21 cellular contexts compared by ENCODE assay signal in the genomic region with DNA sequence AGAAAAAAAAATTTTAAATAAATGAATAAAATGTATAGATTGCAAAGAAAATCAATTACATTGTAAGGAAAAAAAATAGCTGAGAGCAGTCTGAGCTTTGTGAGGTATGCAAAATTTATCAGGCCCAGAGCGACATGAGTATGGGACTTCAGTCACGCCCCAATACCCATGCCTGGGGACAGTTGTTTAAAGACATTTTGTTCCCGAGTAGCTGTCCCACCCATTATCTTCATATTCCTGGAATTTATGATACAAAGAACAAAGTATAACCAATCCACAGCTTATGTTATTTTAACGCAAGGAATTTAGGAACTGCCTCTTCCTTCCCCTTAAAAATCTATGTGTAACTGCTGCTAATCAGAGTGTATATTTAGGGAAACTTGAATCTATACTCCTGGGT. TPM values are rescaled to one million over a fixed set of nuclear protein-coding genes. Genes with fewer than 3 reads are reported as not detected.
DNase-seq lines count a peak whose midpoint lies in the region; ATAC-seq, FAIRE-seq and TF ChIP-seq lines count a peak whose summit lies in the region.
"Had no signal": no experiment of that assay in that cellular context is flagged by ENCODE, and none has a peak within 500 bp of the region (broad histone marks: within the 10 kb centered on the region; RNA-seq: fewer than 3 reads in every experiment).

No MANE protein-coding gene starts in this region.

- CTCF ChIA-PET in CD4-positive, alpha-beta T cell (lab: Charles Lee) = no interaction called here
- CTCF ChIA-PET in K562 (lab: Yijun Ruan, JAX; ENCODE audit: low intra/inter-chr PET ratio) = no interaction called here

- H3K27me3 ChIP-seq in CD4-positive, alpha-beta T cell (ENCODE audit: control insufficient read depth, insufficient read depth, low read length) = no peaks in the 10 kb centered on the region
- H3K27me3 ChIP-seq in K562 (ENCODE audit: control insufficient read depth in 2 of 2, insufficient read depth in 2 of 2, low read length in 2 of 2) = no peaks in the 10 kb centered on the region; a peak in 1 of 5 replicates
- H3K27me3 ChIP-seq in lower lobe of right lung (ENCODE audit: low read depth) = no peaks in the 10 kb centered on the region
- no peaks in the 10 kb centered on the region for H3K27me3 ChIP-seq in small intestine (ENCODE audit: control insufficient read depth in 2 of 2, insufficient read depth in 2 of 2, low read length in 2 of 2)
- H3K27me3 ChIP-seq in GM23338 (ENCODE audit: insufficient read depth) = no peaks in the 10 kb centered on the region
- H3K27me3 ChIP-seq: MG63 had no signal

- no peaks in the 10 kb centered on the region for H3K27me3 Mint-ChIP-seq in CD4-positive, alpha-beta T cell
- peaks cover 8% of the 10 kb centered on the region for H3K27me3 Mint-ChIP-seq in GM23338 (ENCODE audit: insufficient read depth, low read depth, poor library complexity)

- intact Hi-C loops in CD4-positive, alpha-beta T cell (cut with DNase I, micrococcal nuclease) = no loop called here
- intact Hi-C loops in K562 (cut with micrococcal nuclease) (no loop called here), lower lobe of right lung (cut with DNase I) (no loop called here)

- H3K4me2 ChIP-seq in K562 (ENCODE audit: insufficient read depth, low read length) (no peak overlapping the region), GM23338 (no peak overlapping the region)

- H3K4me3 Mint-ChIP-seq in CD4-positive, alpha-beta T cell = peak overlapping the region; percentile 44
- no peak overlapping the region; the same call in 2 of the 3 replicates for H3K4me3 Mint-ChIP-seq in GM23338

- POLR2A ChIA-PET in CD4-positive, alpha-beta T cell (lab: Charles Lee) = no interaction called here
- POLR2A ChIA-PET in K562 (lab: Yijun Ruan, JAX) = no interaction called here

- H3K36me3 Mint-ChIP-seq in CD4-positive, alpha-beta T cell (ENCODE audit: low read depth) = peaks cover 4% of the 10 kb centered on the region
- H3K36me3 Mint-ChIP-seq in GM23338 (ENCODE audit: low read depth) = peaks cover 3% of the 10 kb centered on the region; the same call in 1 of the 3 replicates
- H3K36me3 Mint-ChIP-seq: CD4-positive, alpha-beta memory T cell had no signal

- FAIRE-seq in K562 (lab: Jason Lieb, UNC) = no peak
- no peak for FAIRE-seq in small intestine (lab: Jason Lieb, UNC)
- FAIRE-seq: H1 had no signal

- in situ Hi-C loops in K562 (cut with MboI) = no loop called here

- TF ChIP-seq CTCF in CD4-positive, alpha-beta T cell (IDR thresholded peaks at IDR 0.05) = no peak
- TF ChIP-seq CTCF in K562 (IDR thresholded peaks at IDR 0.05 in 2 of 3, conservative IDR thresholded peaks at IDR 0.05 in 1 of 3; ENCODE audit: insufficient read depth in 2 of 3, low read depth in 1 of 3, low read length in 3 of 3) = no peak
- TF ChIP-seq CTCF in lower lobe of right lung (IDR thresholded peaks at IDR 0.05) = no peak
- no peak for TF ChIP-seq CTCF in GM23338 (conservative IDR thresholded peaks at IDR 0.05; ENCODE audit: low read depth in 2 of 2)

- H3K27ac ChIP-seq in CD4-positive, alpha-beta T cell (ENCODE audit: low read depth, low read length) = no peak overlapping the region
- H3K27ac ChIP-seq in K562 (ENCODE audit: extremely low read depth, low read depth, low read length) (no peak overlapping the region), lower lobe of right lung (peak overlapping the region; percentile 97), small intestine (ENCODE audit: low read depth in 1 of 2, low read length in 1 of 2) (no peak overlapping the region), GM23338 (ENCODE audit: low read depth) (no peak overlapping the region)

- H3K9me3 ChIP-seq in CD4-positive, alpha-beta T cell (ENCODE audit: control insufficient read depth, low read length) = no peaks in the 10 kb centered on the region
- H3K9me3 ChIP-seq in K562 (replicated peaks; ENCODE audit: control insufficient read depth, insufficient read depth, low read depth, low read length) = no peaks in the 10 kb centered on the region
- no peaks in the 10 kb centered on the region for H3K9me3 ChIP-seq in lower lobe of right lung
- no peaks in the 10 kb centered on the region for H3K9me3 ChIP-seq in small intestine (ENCODE audit: control insufficient read depth, low read depth)
- H3K9me3 ChIP-seq: MG63 had no signal

- no peaks in the 10 kb centered on the region for H3K9me3 Mint-ChIP-seq in CD4-positive, alpha-beta T cell
- no peaks in the 10 kb centered on the region for H3K9me3 Mint-ChIP-seq in GM23338
- H3K9me3 Mint-ChIP-seq: CD4-positive, alpha-beta memory T cell had no signal

- no peaks in the 10 kb centered on the region for H3K9me1 ChIP-seq in K562 (ENCODE audit: control insufficient read depth, insufficient read depth, low read length)

- no peak overlapping the region for H3K27ac Mint-ChIP-seq in CD4-positive, alpha-beta T cell
- no peak overlapping the region for H3K27ac Mint-ChIP-seq in GM23338

- no peak for ATAC-seq in CD4-positive, alpha-beta T cell (ENCODE audit: poor library complexity)
- ATAC-seq in K562 (no peak), lower lobe of right lung (no peak), GM23338 (no peak)

- no peak for TF ChIP-seq EP300 in K562 (IDR thresholded peaks at IDR 0.05; ENCODE audit: low read length)

- TF ChIP-seq RAD21 in K562 (CRISPR knock-in tag; conservative IDR thresholded peaks at IDR 0.05 in 1 of 2, IDR thresholded peaks at IDR 0.05 in 1 of 2) = no peak

- H3K9ac ChIP-seq in K562 (ENCODE audit: insufficient read depth in 1 of 2, low read depth in 2 of 2, low read length in 2 of 2) = no peak overlapping the region

- no peak for DNase-seq in CD4-positive, alpha-beta T cell
- DNase-seq in K562 (ENCODE audit: extremely low read depth in 1 of 4, low spot score in 3 of 4) (no peak), lower lobe of right lung (no peak), small intestine (peak; percentile 67), LoVo (ENCODE audit: low spot score) (no peak), GM23338 (ENCODE audit: low spot score) (no peak), DMS153 (lab: John Stamatoyannopoulos, UW) (no peak)
- DNase-seq in activated CD4-positive, alpha-beta T cell treated with anti-CD3 and anti-CD28 coated beads, Interleukin-2, amount 50 U/mL, for 48 hours = no peak
- DNase-seq: ACHN; AML-193; CD4-positive, alpha-beta memory T cell; DMS79; KG1; MG63; NCI-H1092 treated with DMSO at 0.1 percent for 48 hours; NCI-H1694 treated with DMSO at 0.1 percent for 48 hours; NCI-H2107; NCI-H2227 treated with DMSO at 0.1 percent for 48 hours; RPMI8226; SIG-M5 had no signal

- peaks cover 10% of the 10 kb centered on the region for H3K4me1 Mint-ChIP-seq in CD4-positive, alpha-beta T cell (ENCODE audit: low read depth)
- H3K4me1 Mint-ChIP-seq in GM23338 = peaks cover 5% of the 10 kb centered on the region

- no peak for TF ChIP-seq POLR2A in K562 (conservative IDR thresholded peaks at IDR 0.05)

- H3K4me3 ChIP-seq in K562 (no peak overlapping the region), lower lobe of right lung (no peak overlapping the region), small intestine (ENCODE audit: low read depth in 1 of 2, low read length in 2 of 2) (no peak overlapping the region), GM23338 (no peak overlapping the region)
- H3K4me3 ChIP-seq: MG63 had no signal

- no TSS peak for BruUV-seq in K562 (replicated peaks; lab: Mats Ljungman, UMichigan)

- H2AFZ ChIP-seq in K562 (ENCODE audit: low read depth, low read length) (peak overlapping the region; percentile 57), GM23338 (no peak overlapping the region)

- WGBS in K562 (ENCODE audit: insufficient coverage, low coverage, missing lambda C conversion rate) = 43% methylated on average over 4 of the region's 4 CpGs
- 52 to 68% (median 67%) methylated on average over 4 of the region's 4 CpGs for WGBS in small intestine, 3 donors

- H3K79me2 ChIP-seq in K562 (ENCODE audit: control insufficient read depth, insufficient read depth, low read length) = peaks cover 9% of the 10 kb centered on the region
- peaks cover 15% of the 10 kb centered on the region for H3K79me2 ChIP-seq in GM23338 (replicated peaks; ENCODE audit: insufficient read depth)

- H3K9me2 ChIP-seq in GM23338 (ENCODE audit: insufficient read depth) = peaks cover 4% of the 10 kb centered on the region; the same call in 1 of the 2 replicates

- no peaks in the 10 kb centered on the region; the same call in 2 of the 3 replicates for H3K36me3 ChIP-seq in K562 (ENCODE audit: control insufficient read depth, insufficient read depth, low read length)
- no peaks in the 10 kb centered on the region for H3K36me3 ChIP-seq in lower lobe of right lung
- H3K36me3 ChIP-seq in small intestine (ENCODE audit: control insufficient read depth in 2 of 2, insufficient read depth in 2 of 2, low read length in 2 of 2) = no peaks in the 10 kb centered on the region
- H3K36me3 ChIP-seq in GM23338 (ENCODE audit: insufficient read depth) = no peaks in the 10 kb centered on the region
- H3K36me3 ChIP-seq: MG63 had no signal

- peaks cover 9 to 10% of the 10 kb centered on the region in 2 experiments; a peak in 4 of 5 replicates for H3K4me1 ChIP-seq in K562 (replicated peaks in 1 of 2; ENCODE audit: control insufficient read depth in 2 of 2, insufficient read depth in 2 of 2, low read length in 2 of 2)
- peaks cover 42% of the 10 kb centered on the region for H3K4me1 ChIP-seq in lower lobe of right lung
- H3K4me1 ChIP-seq in small intestine (ENCODE audit: control insufficient read depth in 2 of 2, insufficient read depth in 1 of 2, low read depth in 1 of 2, low read length in 1 of 2) = peaks cover 5 to 8% of the 10 kb centered on the region in 2 donors
- H3K4me1 ChIP-seq in GM23338 (ENCODE audit: insufficient read depth) = no peaks in the 10 kb centered on the region

- no peaks in the 10 kb centered on the region for H3F3A ChIP-seq in GM23338 (replicated peaks; ENCODE audit: low read depth)

- H4K20me1 ChIP-seq in K562 (replicated peaks; ENCODE audit: control insufficient read depth, insufficient read depth, low read length) (no peaks in the 10 kb centered on the region), GM23338 (replicated peaks; ENCODE audit: insufficient read depth) (no peaks in the 10 kb centered on the region)

RNA-seq across cellular contexts. Expression of gene PON2, which starts 1.6 kb away (rescaled TPM):
- total RNA-seq in CD4-positive, alpha-beta T cell = 1 to 10 TPM; 5.4 to 6.7 TPM
- 26.9 and 76.6 TPM in 2 replicates for total RNA-seq in K562 (2011; cell fraction: chromatin; rRNA removed; ENCODE audit: low replicate concordance)
- 18.2 and 21.1 TPM in 2 replicates for total RNA-seq in K562 (2011; cell fraction: nucleolus; rRNA removed)
- 48.1 and 70.0 TPM in 2 replicates for total RNA-seq in K562 (2011; cell fraction: nucleoplasm; rRNA removed)
- total RNA-seq in K562 (2014; rRNA removed) (15.8 and 15.9 TPM in 2 replicates), K562 (2014; rRNA removed; fragmentation: Illumina TruSeq; extraction: Trizol) (21.4 and 21.9 TPM in 2 replicates), K562 (2015; rRNA removed; fragmentation: Illumina TruSeq; extraction: Trizol) (23.8 and 29.3 TPM in 2 replicates), K562 (2021) (14.6 and 16.7 TPM in 2 replicates), lower lobe of right lung (168 TPM)
- polyA plus RNA-seq in K562 (2011; rRNA removed) (13.0 and 30.1 TPM in 2 replicates), K562 (2014; fragmentation: Illumina TruSeq; extraction: Trizol) (19.4 and 23.7 TPM in 2 replicates), K562 (2014; fragmentation: Nextera tagmentation; extraction: Ambion mirVana) (10 to 100 TPM in 1 of 2 experiments, 1 to 10 TPM in 1; 8.5 to 10.4 TPM), K562 (2014; rRNA removed) (21.5 and 25.1 TPM in 2 replicates), small intestine (100 to 1,000 TPM in 1 of 3 donors, 10 to 100 TPM in 2; 51.6 to 117 (median 70.3) TPM), GM23338 (2016; fragmentation: Nextera tagmentation; extraction: Ambion mirVana) (29.3 and 42.4 TPM in 2 replicates)
- polyA plus RNA-seq in K562 (2011; cell fraction: cytosol; rRNA removed) = 7.5 and 8.6 TPM in 2 replicates
- polyA plus RNA-seq in K562 (2011; cell fraction: nucleus; rRNA removed) = 22.3 and 43.1 TPM in 2 replicates
- 13.0 and 16.1 TPM in 2 replicates for polyA plus RNA-seq in K562 (2012)
- 6.0 and 18.4 TPM in 2 replicates for polyA minus RNA-seq in K562 (2011; rRNA and poly(A)+ RNA removed)
- polyA minus RNA-seq in K562 (2011; cell fraction: cytosol; rRNA and poly(A)+ RNA removed) = 3.2 and 10.2 TPM in 2 replicates
- polyA minus RNA-seq in K562 (2011; cell fraction: nucleus; rRNA and poly(A)+ RNA removed) = 9.7 and 24.1 TPM in 2 replicates
- total RNA-seq in GM23338 (2014; rRNA removed; shearing (Covaris generic)) = 30.8 and 39.4 TPM in 2 replicates

RNA-seq across cellular contexts. Expression of gene PON3, which starts 40.2 kb away (rescaled TPM):
- not detected for total RNA-seq in CD4-positive, alpha-beta T cell
- total RNA-seq in K562 (2011; cell fraction: chromatin; rRNA removed; ENCODE audit: low replicate concordance) = not detected in 2 replicates
- 0.39 TPM in 1 of 2 replicates, not detected in the other for total RNA-seq in K562 (2011; cell fraction: nucleolus; rRNA removed)
- total RNA-seq in K562 (2011; cell fraction: nucleoplasm; rRNA removed) = not detected in 2 replicates
- not detected in 2 replicates for total RNA-seq in K562 (2014; rRNA removed)
- total RNA-seq in K562 (2014; rRNA removed; fragmentation: Illumina TruSeq; extraction: Trizol) = not detected in 2 replicates
- 0.18 TPM in 1 of 2 replicates, not detected in the other for total RNA-seq in K562 (2015; rRNA removed; fragmentation: Illumina TruSeq; extraction: Trizol)
- not detected in 2 replicates for total RNA-seq in K562 (2021)
- polyA plus RNA-seq in K562 (2011; rRNA removed) = 0.38 TPM in 1 of 2 replicates, not detected in the other
- not detected in 2 replicates for polyA plus RNA-seq in K562 (2011; cell fraction: cytosol; rRNA removed)
- not detected in 2 replicates for polyA plus RNA-seq in K562 (2011; cell fraction: nucleus; rRNA removed)
- polyA plus RNA-seq in K562 (2012) = 0.08 TPM in 1 of 2 replicates, not detected in the other
- polyA plus RNA-seq in K562 (2014; fragmentation: Illumina TruSeq; extraction: Trizol) = not detected in 2 replicates
- polyA plus RNA-seq in K562 (2014; fragmentation: Nextera tagmentation; extraction: Ambion mirVana) = under 1 TPM in 1 of 2 experiments, not detected in 1; 0.15 TPM
- not detected in 2 replicates for polyA plus RNA-seq in K562 (2014; rRNA removed)
- polyA minus RNA-seq in K562 (2011; rRNA and poly(A)+ RNA removed) = 0.21 TPM in 1 of 2 replicates, not detected in the other
- polyA minus RNA-seq in K562 (2011; cell fraction: cytosol; rRNA and poly(A)+ RNA removed) = not detected in 2 replicates
- polyA minus RNA-seq in K562 (2011; cell fraction: nucleus; rRNA and poly(A)+ RNA removed) = 0.11 and 0.13 TPM in 2 replicates
- total RNA-seq in lower lobe of right lung = 25.6 TPM
- polyA plus RNA-seq in small intestine = 1 to 10 TPM; 2.4 to 8.5 (median 4.9) TPM
- 1.6 and 2.5 TPM in 2 replicates for total RNA-seq in GM23338 (2014; rRNA removed; shearing (Covaris generic))
- polyA plus RNA-seq in GM23338 (2016; fragmentation: Nextera tagmentation; extraction: Ambion mirVana) = 1.4 and 1.6 TPM in 2 replicates
- total RNA-seq: CD4-positive, alpha-beta memory T cell; H1 had no signal
- polyA plus RNA-seq: CD4-positive, alpha-beta memory T cell; H1 had no signal

RNA-seq across cellular contexts. Expression of gene ASB4, which starts 49.3 kb away (rescaled TPM):
- not detected for total RNA-seq in CD4-positive, alpha-beta T cell
- total RNA-seq in K562 (2011; cell fraction: chromatin; rRNA removed; ENCODE audit: low replicate concordance) = not detected in 2 replicates
- total RNA-seq in K562 (2011; cell fraction: nucleolus; rRNA removed) = not detected in 2 replicates
- not detected in 2 replicates for total RNA-seq in K562 (2011; cell fraction: nucleoplasm; rRNA removed)
- total RNA-seq in K562 (2014; rRNA removed) (not detected in 2 replicates), K562 (2014; rRNA removed; fragmentation: Illumina TruSeq; extraction: Trizol) (not detected in 2 replicates), K562 (2015; rRNA removed; fragmentation: Illumina TruSeq; extraction: Trizol) (0.07 and 0.08 TPM in 2 replicates), K562 (2021) (not detected in 2 replicates), lower lobe of right lung (0.50 TPM)
- polyA plus RNA-seq in K562 (2011; rRNA removed) (0.03 TPM in 1 of 2 replicates, not detected in the other), K562 (2014; fragmentation: Illumina TruSeq; extraction: Trizol) (not detected in 2 replicates), K562 (2014; fragmentation: Nextera tagmentation; extraction: Ambion mirVana) (not detected), K562 (2014; rRNA removed) (not detected in 2 replicates), small intestine (1 to 10 TPM in 1 of 3 donors, under 1 TPM in 1, not detected in 1; 0.09 to 1.4 TPM), GM23338 (2016; fragmentation: Nextera tagmentation; extraction: Ambion mirVana) (not detected in 2 replicates)
- not detected in 2 replicates for polyA plus RNA-seq in K562 (2011; cell fraction: cytosol; rRNA removed)
- not detected in 2 replicates for polyA plus RNA-seq in K562 (2011; cell fraction: nucleus; rRNA removed)
- polyA plus RNA-seq in K562 (2012) = 0.07 TPM in 1 of 2 replicates, not detected in the other
- polyA minus RNA-seq in K562 (2011; rRNA and poly(A)+ RNA removed) = not detected in 2 replicates
- not detected in 2 replicates for polyA minus RNA-seq in K562 (2011; cell fraction: cytosol; rRNA and poly(A)+ RNA removed)
- not detected in 2 replicates for polyA minus RNA-seq in K562 (2011; cell fraction: nucleus; rRNA and poly(A)+ RNA removed)
- total RNA-seq in GM23338 (2014; rRNA removed; shearing (Covaris generic)) = not detected in 2 replicates
- total RNA-seq: CD4-positive, alpha-beta memory T cell; H1 had no signal
- polyA plus RNA-seq: CD4-positive, alpha-beta memory T cell; H1 had no signal
